In genomic region chr2:60351321-60351720, GRCh38 we compare ENCODE assay signal across 1 cellular context.
TF ChIP-seq lines count a peak whose summit lies in the region.

No MANE protein-coding gene starts in this region.

TF ChIP-seq in H1, 55 proteins besides CTCF, POLR2A, EP300 and RAD21:
- TF ChIP-seq TCF12 (IDR thresholded peaks at IDR 0.05; ENCODE audit: low read depth, low read length) (no peak), ZNF274 (IDR thresholded peaks at IDR 0.05; ENCODE audit: borderline replicate concordance, extremely low read depth, low read length) (no peak), GABPA (IDR thresholded peaks at IDR 0.05; ENCODE audit: borderline replicate concordance, insufficient read depth, low read length) (no peak), JUN (IDR thresholded peaks at IDR 0.05; ENCODE audit: low read depth, low read length) (no peak), SP1 (IDR thresholded peaks at IDR 0.05; ENCODE audit: low read depth, low read length) (no peak), SP2 (IDR thresholded peaks at IDR 0.05; ENCODE audit: low read length) (no peak), RBBP5 (IDR thresholded peaks at IDR 0.05; ENCODE audit: borderline replicate concordance, low read depth, low read length) (no peak), HDAC6 (IDR thresholded peaks at IDR 0.05; ENCODE audit: low read depth, low read length) (no peak), RXRA (IDR thresholded peaks at IDR 0.05; ENCODE audit: insufficient read depth, low read depth, low read length) (no peak), KDM4A (IDR thresholded peaks at IDR 0.05; ENCODE audit: low read depth, low read length, severe bottlenecking) (no peak), SIRT6 (IDR thresholded peaks at IDR 0.05; ENCODE audit: low read length) (no peak), SIX5 (IDR thresholded peaks at IDR 0.05; ENCODE audit: low read depth, low read length) (no peak), SAP30 (IDR thresholded peaks at IDR 0.05; ENCODE audit: insufficient read depth, insufficient replicate concordance, low read length) (no peak), BCL11A (IDR thresholded peaks at IDR 0.05; ENCODE audit: low read depth in 2 of 2, low read length in 2 of 2) (no peak), GTF2F1 (IDR thresholded peaks at IDR 0.05; ENCODE audit: borderline replicate concordance, low read depth, low read length) (no peak), TEAD4 (IDR thresholded peaks at IDR 0.05; ENCODE audit: low read depth, low read length) (no peak), ASH2L (IDR thresholded peaks at IDR 0.05; ENCODE audit: low read length) (no peak), HDAC2 (IDR thresholded peaks at IDR 0.05; ENCODE audit: borderline replicate concordance in 1 of 2, low read depth in 2 of 2, low read length in 2 of 2) (no peak)
TF ChIP-seq in H1: peak in this region for 0.
